Comparison of ENCODE assay signal across 9 cellular contexts in the genomic region with DNA sequence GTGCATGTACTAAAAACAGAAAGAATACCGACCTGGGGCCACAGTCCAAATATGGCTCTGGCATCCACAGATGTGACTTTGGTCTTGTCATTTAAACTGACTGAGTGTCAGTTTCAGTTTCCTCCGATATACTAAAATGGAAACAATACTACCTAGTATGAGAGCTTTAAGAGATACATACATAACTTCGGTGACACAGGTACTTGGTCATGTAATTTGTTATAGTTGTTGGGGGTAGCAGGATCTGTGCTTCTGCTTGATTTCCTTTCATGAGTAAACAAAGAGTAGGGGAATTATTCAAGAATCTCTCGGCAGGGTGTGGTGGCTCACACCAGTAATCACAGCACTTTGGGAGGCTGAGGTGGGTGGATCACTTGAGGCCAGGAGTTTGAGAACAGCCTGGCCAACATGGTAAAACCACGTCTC. TPM values are rescaled to one million over a fixed set of nuclear protein-coding genes. Genes with fewer than 3 reads are reported as not detected.
A peak's percentile ranks its signal among the peaks of the same experiment; 100 is the strongest.
DNase-seq lines count a peak whose midpoint lies in the region; ATAC-seq and TF ChIP-seq lines count a peak whose summit lies in the region.
"Had no signal": no experiment of that assay in that cellular context is flagged by ENCODE, and none has a peak within 500 bp of the region (broad histone marks: within the 10 kb centered on the region; RNA-seq: fewer than 3 reads in every experiment).

No MANE protein-coding gene starts in this region.

- peaks cover 24% of the 10 kb centered on the region for H3K36me3 Mint-ChIP-seq in activated naive CD8-positive, alpha-beta T cell treated with anti-CD3 and anti-CD28 coated beads, Interleukin-2, amount 10 ng/mL, durations not matched to agents 7 days and 5 days

- H3K36me3 ChIP-seq in Peyer's patch = no peaks in the 10 kb centered on the region

- H3K27ac Mint-ChIP-seq in activated naive CD8-positive, alpha-beta T cell treated with anti-CD3 and anti-CD28 coated beads, Interleukin-2, amount 10 ng/mL, durations not matched to agents 7 days and 5 days = peak overlapping the region; percentile 84

- no peak for DNase-seq in activated naive CD8-positive, alpha-beta T cell treated with anti-CD3 and anti-CD28 coated beads, Interleukin-2, amount 10 ng/mL, durations not matched to agents 7 days and 5 days
- DNase-seq in NCI-H510A (lab: John Stamatoyannopoulos, UW) = no peak
- DNase-seq in DMS79 treated with DMSO at 0.1 percent for 48 hours (lab: John Stamatoyannopoulos, UW) = no peak
- DNase-seq in Peyer's patch = no peak
- no peak for DNase-seq in NCI-H1694 (lab: John Stamatoyannopoulos, UW)
- DNase-seq: NCI-H345 had no signal

- no peaks in the 10 kb centered on the region for H3K9me3 Mint-ChIP-seq in activated naive CD8-positive, alpha-beta T cell treated with anti-CD3 and anti-CD28 coated beads, Interleukin-2, amount 10 ng/mL, durations not matched to agents 7 days and 5 days

- ATAC-seq in GM18502 (IDR thresholded peaks at IDR 0.05; ENCODE audit: poor library complexity, unreplicated experiment) (peak; percentile 90), GM21367 (IDR thresholded peaks at IDR 0.05; ENCODE audit: unreplicated experiment) (peak; percentile 77), HG03342 (IDR thresholded peaks at IDR 0.05; ENCODE audit: unreplicated experiment) (peak; percentile 82)
- ATAC-seq in activated naive CD8-positive, alpha-beta T cell treated with anti-CD3 and anti-CD28 coated beads, Interleukin-2, amount 10 ng/mL, durations not matched to agents 7 days and 5 days (ENCODE audit: low read depth) = no peak

- H3K27ac ChIP-seq in Peyer's patch = peak overlapping the region in 1 of 4 donors; percentile 28

- H3K4me1 Mint-ChIP-seq in activated naive CD8-positive, alpha-beta T cell treated with anti-CD3 and anti-CD28 coated beads, Interleukin-2, amount 10 ng/mL, durations not matched to agents 7 days and 5 days = peaks cover 35% of the 10 kb centered on the region

- no peak overlapping the region for H3K4me3 ChIP-seq in Peyer's patch

- peak overlapping the region; percentile 59 for H3K4me3 Mint-ChIP-seq in activated naive CD8-positive, alpha-beta T cell treated with anti-CD3 and anti-CD28 coated beads, Interleukin-2, amount 10 ng/mL, durations not matched to agents 7 days and 5 days

- POLR2A ChIA-PET in activated naive CD8-positive, alpha-beta T cell treated with anti-CD3 and anti-CD28 coated beads, Interleukin-2, amount 10 ng/mL, durations not matched to agents 7 days and 5 days (lab: Charles Lee) = no interaction called here

- no peak for TF ChIP-seq POLR2A in Peyer's patch (IDR thresholded peaks at IDR 0.05)

- H3K27me3 ChIP-seq in Peyer's patch = no peaks in the 10 kb centered on the region

- no peaks in the 10 kb centered on the region for H3K27me3 Mint-ChIP-seq in activated naive CD8-positive, alpha-beta T cell treated with anti-CD3 and anti-CD28 coated beads, Interleukin-2, amount 10 ng/mL, durations not matched to agents 7 days and 5 days

- TF ChIP-seq CTCF in Peyer's patch (IDR thresholded peaks at IDR 0.05) = no peak

- peaks cover 0 to 14% (median 2%) of the 10 kb centered on the region in 4 donors for H3K4me1 ChIP-seq in Peyer's patch

- no peaks in the 10 kb centered on the region for H3K9me3 ChIP-seq in Peyer's patch

RNA-seq across cellular contexts. Expression of gene MTMR12, which starts 32.1 kb away (rescaled TPM):
- 10 to 100 TPM; 30.6 to 32.2 TPM for total RNA-seq in activated naive CD8-positive, alpha-beta T cell treated with anti-CD3 and anti-CD28 coated beads, Interleukin-2, amount 10 ng/mL, durations not matched to agents 7 days and 5 days
- 10 to 100 TPM; 16.0 to 43.7 (median 24.0) TPM for total RNA-seq in Peyer's patch
